11 cellular contexts compared by ENCODE assay signal in the genomic region with DNA sequence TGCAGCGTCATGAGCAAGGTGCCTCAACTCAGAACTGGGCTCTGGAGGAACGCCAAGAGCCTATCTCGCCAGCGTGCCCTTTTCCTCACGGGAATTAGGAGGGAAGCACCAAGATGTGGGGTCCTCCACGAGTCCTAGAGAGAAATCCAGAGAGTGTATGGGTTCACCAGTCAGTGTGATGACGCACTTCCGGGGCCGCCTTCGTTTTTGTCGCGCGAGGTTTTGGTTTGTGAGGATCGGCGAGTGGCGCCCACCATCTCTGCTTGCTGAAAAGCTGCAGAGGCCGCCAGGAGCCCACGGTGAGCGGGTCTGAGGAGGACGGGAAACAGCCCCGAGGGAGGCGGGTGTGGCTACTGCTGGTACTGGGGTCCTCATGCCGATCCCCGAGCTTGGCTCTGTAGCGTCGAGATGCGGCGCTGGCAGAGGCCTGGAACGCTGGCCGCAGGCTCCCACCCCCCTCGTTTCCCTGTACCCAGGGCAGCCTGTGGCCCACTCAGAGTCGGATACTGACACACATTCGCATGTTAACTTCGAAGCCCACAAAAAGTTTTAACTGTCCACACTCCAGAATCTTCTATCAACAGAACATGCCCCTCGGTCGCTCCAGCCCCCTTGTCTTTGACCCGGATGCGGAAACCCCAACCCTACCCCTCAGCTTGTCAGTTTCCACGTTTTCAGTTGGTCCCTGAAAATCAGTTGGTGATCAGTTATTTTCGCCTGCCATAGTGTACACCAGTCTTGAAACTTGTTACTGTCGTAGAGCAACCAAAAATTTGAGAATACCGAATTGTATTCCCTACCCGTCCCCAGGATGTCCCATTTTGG. TPM values are rescaled to one million over a fixed set of nuclear protein-coding genes. Genes with fewer than 3 reads are reported as not detected.
DNase-seq lines count a peak whose midpoint lies in the region; ATAC-seq and TF ChIP-seq lines count a peak whose summit lies in the region.
"Had no signal": no experiment of that assay in that cellular context is flagged by ENCODE, and none has a peak within 500 bp of the region (broad histone marks: within the 10 kb centered on the region; RNA-seq: fewer than 3 reads in every experiment).

No MANE protein-coding gene starts in this region.

- H3K4me3 Mint-ChIP-seq in activated T-cell treated with anti-CD3 and anti-CD28 coated beads, Interleukin-2, amount 50 U/mL, for 24 hours = no peak overlapping the region
- H3K4me3 Mint-ChIP-seq in activated T-cell treated with anti-CD3 and anti-CD28 coated beads, Interleukin-2, amount 50 U/mL, for 4 hours = no peak overlapping the region
- H3K4me3 Mint-ChIP-seq in CD4-positive, alpha-beta T cell = no peak overlapping the region

- peaks cover 24% of the 10 kb centered on the region for H3K4me1 Mint-ChIP-seq in activated T-cell treated with anti-CD3 and anti-CD28 coated beads, Interleukin-2, amount 50 U/mL, for 24 hours (ENCODE audit: low read depth)
- peaks cover 29% of the 10 kb centered on the region for H3K4me1 Mint-ChIP-seq in activated T-cell treated with anti-CD3 and anti-CD28 coated beads, Interleukin-2, amount 50 U/mL, for 4 hours (ENCODE audit: low read depth)
- peaks cover 29% of the 10 kb centered on the region for H3K4me1 Mint-ChIP-seq in CD4-positive, alpha-beta T cell (ENCODE audit: low read depth)

- in situ Hi-C loops in transverse colon (cut with MboI; ENCODE audit: low pct_ligation_motif_present in 1 of 4, low pct_unique_long_range_greater_than_20kb in 1 of 4, low sequenced_read_pairs in 3 of 4) = no loop called here

- H3K36me3 Mint-ChIP-seq in activated T-cell treated with anti-CD3 and anti-CD28 coated beads, Interleukin-2, amount 50 U/mL, for 24 hours (ENCODE audit: low read depth) = no peaks in the 10 kb centered on the region
- H3K36me3 Mint-ChIP-seq in activated T-cell treated with anti-CD3 and anti-CD28 coated beads, Interleukin-2, amount 50 U/mL, for 4 hours (ENCODE audit: insufficient read depth) = no peaks in the 10 kb centered on the region
- no peaks in the 10 kb centered on the region for H3K36me3 Mint-ChIP-seq in CD4-positive, alpha-beta T cell (ENCODE audit: low read depth)

- no peak overlapping the region for H3K27ac ChIP-seq in effector memory CD4-positive, alpha-beta T cell (ENCODE audit: insufficient read depth, low read length, poor library complexity, severe bottlenecking)
- peak overlapping the region in 1 of 4 donors; percentile 22 for H3K27ac ChIP-seq in transverse colon
- H3K27ac ChIP-seq in CD4-positive, alpha-beta T cell (ENCODE audit: low read depth, low read length) = no peak overlapping the region
- H3K27ac ChIP-seq: A549 had no signal

- no peaks in the 10 kb centered on the region for H3K9me3 Mint-ChIP-seq in activated T-cell treated with anti-CD3 and anti-CD28 coated beads, Interleukin-2, amount 50 U/mL, for 24 hours
- H3K9me3 Mint-ChIP-seq in activated T-cell treated with anti-CD3 and anti-CD28 coated beads, Interleukin-2, amount 50 U/mL, for 4 hours = no peaks in the 10 kb centered on the region
- H3K9me3 Mint-ChIP-seq in CD4-positive, alpha-beta T cell = peaks cover 6% of the 10 kb centered on the region

- intact Hi-C loops in mucosa of descending colon (cut with DNase I, micrococcal nuclease) (no loop called here), transverse colon (cut with DNase I; ENCODE audit: low total_unique reads) (no loop called here)
- intact Hi-C loops in CD4-positive, alpha-beta T cell (cut with DNase I, micrococcal nuclease) = no loop called here

- ATAC-seq in activated T-cell treated with anti-CD3 and anti-CD28 coated beads, Interleukin-2, amount 50 U/mL, for 4 hours = no peak
- ATAC-seq in mucosa of descending colon (no peak), GM21723 (IDR thresholded peaks at IDR 0.05; ENCODE audit: unreplicated experiment) (no peak)
- no peak for ATAC-seq in CD4-positive, alpha-beta T cell (ENCODE audit: poor library complexity)
- ATAC-seq: A549 had no signal

- H3K27me3 Mint-ChIP-seq in activated T-cell treated with anti-CD3 and anti-CD28 coated beads, Interleukin-2, amount 50 U/mL, for 24 hours = no peaks in the 10 kb centered on the region
- no peaks in the 10 kb centered on the region for H3K27me3 Mint-ChIP-seq in activated T-cell treated with anti-CD3 and anti-CD28 coated beads, Interleukin-2, amount 50 U/mL, for 4 hours (ENCODE audit: low read depth)
- H3K27me3 Mint-ChIP-seq in CD4-positive, alpha-beta T cell = no peaks in the 10 kb centered on the region

- TF ChIP-seq CTCF in mucosa of descending colon (IDR thresholded peaks at IDR 0.05) = no peak
- no peak for TF ChIP-seq CTCF in transverse colon (IDR thresholded peaks at IDR 0.05)
- TF ChIP-seq CTCF in CD4-positive, alpha-beta T cell (IDR thresholded peaks at IDR 0.05) = no peak

- no peak overlapping the region for H3K27ac Mint-ChIP-seq in activated T-cell treated with anti-CD3 and anti-CD28 coated beads, Interleukin-2, amount 50 U/mL, for 24 hours
- H3K27ac Mint-ChIP-seq in CD4-positive, alpha-beta T cell = no peak overlapping the region

- POLR2A ChIA-PET in CD4-positive, alpha-beta T cell (lab: Charles Lee) = no interaction called here

- peak; percentile 31 for DNase-seq in activated T-cell treated with anti-CD3 and anti-CD28 coated beads, Interleukin-2, amount 50 U/mL, for 24 hours
- DNase-seq in activated T-cell treated with anti-CD3 and anti-CD28 coated beads, Interleukin-2, amount 50 U/mL, for 4 hours = no peak
- no peak for DNase-seq in effector memory CD4-positive, alpha-beta T cell
- DNase-seq in mucosa of descending colon (peak in 2 of 3 donors; percentile 41 to 58), transverse colon (peak; percentile 14)
- no peak for DNase-seq in activated effector memory CD4-positive, alpha-beta T cell treated with Interleukin-2 at 50 U/mL for 16 hours
- DNase-seq in CD4-positive, alpha-beta T cell = no peak
- DNase-seq: NCI-H1417 had no signal

- no peak for TF ChIP-seq POLR2A in transverse colon (IDR thresholded peaks at IDR 0.05)

- WGBS in transverse colon (ENCODE audit: low coverage in 1 of 2), 2 donors = 73 to 81% methylated on average over 14 to 43 of the region's 43 CpGs

- H3K9me3 ChIP-seq in effector memory CD4-positive, alpha-beta T cell (ENCODE audit: control insufficient read depth, low read length) = no peaks in the 10 kb centered on the region
- H3K9me3 ChIP-seq in mucosa of descending colon (no peaks in the 10 kb centered on the region), transverse colon (no peaks in the 10 kb centered on the region)
- no peaks in the 10 kb centered on the region for H3K9me3 ChIP-seq in CD4-positive, alpha-beta T cell (ENCODE audit: control insufficient read depth, low read length)
- H3K9me3 ChIP-seq: A549 had no signal

- H3K4me1 ChIP-seq in effector memory CD4-positive, alpha-beta T cell (ENCODE audit: control insufficient read depth, insufficient read depth, low read length, poor library complexity, severe bottlenecking) = peaks cover 13% of the 10 kb centered on the region
- no peaks in the 10 kb centered on the region for H3K4me1 ChIP-seq in mucosa of descending colon (ENCODE audit: low read depth)
- no peaks in the 10 kb centered on the region for H3K4me1 ChIP-seq in transverse colon
- H3K4me1 ChIP-seq: A549 had no signal

- peak overlapping the region; percentile 1 for H3K4me3 ChIP-seq in effector memory CD4-positive, alpha-beta T cell (ENCODE audit: insufficient read depth, low read depth, low read length, poor library complexity, severe bottlenecking)
- no peak overlapping the region for H3K4me3 ChIP-seq in mucosa of descending colon
- H3K4me3 ChIP-seq in transverse colon = peak overlapping the region in 2 of 4 donors; percentile 11 to 20
- H3K4me3 ChIP-seq: A549 had no signal

- CTCF ChIA-PET in CD4-positive, alpha-beta T cell (lab: Charles Lee) = no interaction called here

- no peaks in the 10 kb centered on the region for H3K36me3 ChIP-seq in effector memory CD4-positive, alpha-beta T cell (ENCODE audit: control insufficient read depth, insufficient read depth, low read length)
- no peaks in the 10 kb centered on the region for H3K36me3 ChIP-seq in mucosa of descending colon (ENCODE audit: low read depth)
- no peaks in the 10 kb centered on the region for H3K36me3 ChIP-seq in transverse colon

- no peak for TF ChIP-seq EP300 in transverse colon (IDR thresholded peaks at IDR 0.05; ENCODE audit: low read depth)

- no peaks in the 10 kb centered on the region for H3K27me3 ChIP-seq in effector memory CD4-positive, alpha-beta T cell (replicated peaks; ENCODE audit: control insufficient read depth, insufficient read depth, low read length, poor library complexity, severe bottlenecking)
- H3K27me3 ChIP-seq in transverse colon = no peaks in the 10 kb centered on the region
- H3K27me3 ChIP-seq in CD4-positive, alpha-beta T cell (ENCODE audit: control insufficient read depth, insufficient read depth, low read length) = no peaks in the 10 kb centered on the region

RNA-seq across cellular contexts. Expression of gene ZNF662, which starts 30.4 kb away (rescaled TPM):
- 1 to 10 TPM in 2 of 3 donors, under 1 TPM in 1; 0.33 to 1.4 (median 1.0) TPM for total RNA-seq in activated T-cell treated with anti-CD3 and anti-CD28 coated beads, Interleukin-2, amount 50 U/mL, for 4 hours
- total RNA-seq in mucosa of descending colon = 10 to 100 TPM in 2 of 3 donors, 1 to 10 TPM in 1; 6.7 to 14.4 (median 13.6) TPM
- total RNA-seq in transverse colon = 1 to 10 TPM; 2.2 to 6.0 (median 4.9) TPM
- 1 to 10 TPM; 2.5 to 2.7 TPM for total RNA-seq in CD4-positive, alpha-beta T cell
- total RNA-seq: chondrocyte had no signal

RNA-seq across cellular contexts. Expression of gene GASK1A, which starts 42.7 kb away (rescaled TPM):
- not detected for total RNA-seq in activated T-cell treated with anti-CD3 and anti-CD28 coated beads, Interleukin-2, amount 50 U/mL, for 4 hours
- total RNA-seq in mucosa of descending colon (10 to 100 TPM in 1 of 3 donors, 1 to 10 TPM in 2; 1.2 to 10.0 (median 3.6) TPM), transverse colon (1 to 10 TPM in 3 of 4 donors, under 1 TPM in 1; 0.75 to 5.9 (median 3.6) TPM)
- total RNA-seq in CD4-positive, alpha-beta T cell = under 1 TPM in 1 of 2 experiments, not detected in 1; 0.28 TPM

Comparison
In these comparisons a context has a peak if more than half of its experiments do, and no peak if none do; other contexts are left out.
1. DNase-seq: peak in activated T-cell treated with anti-CD3 and anti-CD28 coated beads, Interleukin-2, amount 50 U/mL, for 24 hours (single experiment), mucosa of descending colon (2 of 3) and transverse colon (single experiment); none in activated T-cell treated with anti-CD3 and anti-CD28 coated beads, Interleukin-2, amount 50 U/mL, for 4 hours (single experiment), effector memory CD4-positive, alpha-beta T cell (0 of 3), activated effector memory CD4-positive, alpha-beta T cell treated with Interleukin-2 at 50 U/mL for 16 hours (single experiment) and CD4-positive, alpha-beta T cell (0 of 10).